13 cellular contexts compared by ENCODE assay signal in the genomic region with DNA sequence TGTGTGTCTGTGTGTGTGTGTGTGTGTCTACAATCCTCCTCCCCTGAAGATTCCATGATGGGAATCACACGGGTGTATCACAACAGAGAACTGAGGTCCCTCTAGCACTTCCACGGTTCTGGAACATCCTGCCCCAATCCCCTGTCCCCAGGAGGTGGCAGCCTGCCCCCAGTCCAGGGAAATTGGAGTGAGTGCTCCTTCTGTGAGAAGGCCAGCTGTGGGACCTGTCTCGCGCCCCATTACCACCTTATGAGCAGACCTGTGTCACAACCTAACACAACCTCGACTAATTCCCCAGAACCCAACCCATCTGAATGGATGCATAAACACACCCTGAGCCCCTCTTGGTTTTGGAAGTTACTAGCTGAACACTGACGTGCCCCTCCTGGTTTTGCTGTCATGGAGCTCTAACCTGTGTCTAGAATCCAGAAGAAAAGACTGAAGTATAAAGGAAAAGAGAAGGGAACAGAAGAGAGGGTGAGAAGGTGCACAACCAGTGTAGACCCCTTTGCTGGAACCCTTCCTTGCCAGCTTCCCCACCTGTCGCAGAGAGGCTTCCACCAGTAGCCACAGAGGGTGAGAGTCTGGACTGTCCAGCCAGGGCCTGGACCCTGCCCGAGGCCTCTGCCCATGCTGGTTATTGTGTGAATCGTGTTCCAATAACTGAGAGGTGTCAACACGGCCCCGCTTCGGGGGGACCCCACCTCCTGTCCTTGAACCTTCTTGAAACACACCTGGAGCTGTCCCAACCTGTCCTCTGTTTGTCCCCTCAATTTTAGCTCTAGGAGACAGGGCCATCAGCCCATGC. TPM values are rescaled to one million over a fixed set of nuclear protein-coding genes. Genes with fewer than 3 reads are reported as not detected.
DNase-seq lines count a peak whose midpoint lies in the region; ATAC-seq and TF ChIP-seq lines count a peak whose summit lies in the region.
"Had no signal": no experiment of that assay in that cellular context is flagged by ENCODE, and none has a peak within 500 bp of the region (broad histone marks: within the 10 kb centered on the region; RNA-seq: fewer than 3 reads in every experiment).

No MANE protein-coding gene starts in this region.

- H3K27ac ChIP-seq in right atrium auricular region = peak overlapping the region; percentile 73 to 76

- no peaks in the 10 kb centered on the region for H3K27me3 ChIP-seq in right atrium auricular region

- intact Hi-C loops in Right ventricle myocardium superior (cut with DNase I) = no loop called here
- intact Hi-C loops in cardiac septum (cut with DNase I) = loop anchor here (5.0 kb wide), 1 partner anchor 176 kb away; no protein-coding TSS in a partner anchor

- ATAC-seq in Right ventricle myocardium superior (ENCODE audit: poor library complexity) (peak; percentile 28), GM19395 (IDR thresholded peaks at IDR 0.05; ENCODE audit: unreplicated experiment) (no peak)

- DNase-seq in Right ventricle myocardium superior (no peak), cardiac septum (ENCODE audit: low spot score) (no peak), SK-MEL-5 (ENCODE audit: low read depth, low spot score) (peak; percentile 30), right atrium auricular region (ENCODE audit: low spot score) (peak; percentile 48), ureter (ENCODE audit: low spot score) (peak; percentile 36), NK-92 (lab: John Stamatoyannopoulos, UW; ENCODE audit: unreplicated experiment) (no peak)
- no peak for DNase-seq in activated CD4-positive, alpha-beta T cell treated with anti-CD3 and anti-CD28 coated beads, Interleukin-2, amount 50 U/mL, for 1 hour
- DNase-seq: activated naive CD8-positive, alpha-beta T cell treated with anti-CD3 and anti-CD28 coated beads, Interleukin-2, amount 10 ng/mL, durations not matched to agents 7 days and 5 days; KG1; T-helper 9 cell had no signal

- peak overlapping the region; percentile 12 to 42 for H3K4me3 ChIP-seq in right atrium auricular region

- H3K36me3 ChIP-seq in right atrium auricular region = no peaks in the 10 kb centered on the region

- no peaks in the 10 kb centered on the region for H3K9me3 ChIP-seq in right atrium auricular region

- in situ Hi-C loops in SK-MEL-5 (cut with HindIII; ENCODE audit: low pct_unique_long_range_greater_than_20kb, low sequenced_read_pairs) = no loop called here

- TF ChIP-seq CTCF in right atrium auricular region (IDR thresholded peaks at IDR 0.05) = peak in 1 of 2 donors; percentile 31

- no peaks in the 10 kb centered on the region for H3K4me1 ChIP-seq in right atrium auricular region

RNA-seq across cellular contexts. Expression of a gene that starts 3.4 kb away (rescaled TPM):
- total RNA-seq in Right ventricle myocardium superior (38.9 TPM), cardiac septum (25.2 TPM), right atrium auricular region (10 to 100 TPM in 1 of 2 donors, 1 to 10 TPM in 1; 5.3 to 23.5 TPM), ureter (26.0 TPM)
- total RNA-seq in SK-MEL-5 (2014; rRNA removed; shearing (Covaris generic)) = 0.16 and 0.48 TPM in 2 replicates
- 0.52 and 1.1 TPM in 2 replicates for polyA plus RNA-seq in SK-MEL-5 (2015; cell fraction: cytosol; rRNA removed)
- polyA plus RNA-seq in SK-MEL-5 (2015; cell fraction: nucleus; rRNA removed) = 20.5 and 24.0 TPM in 2 replicates
- total RNA-seq: activated naive CD8-positive, alpha-beta T cell treated with anti-CD3 and anti-CD28 coated beads, Interleukin-2, amount 10 ng/mL, durations not matched to agents 7 days and 5 days had no signal

RNA-seq across cellular contexts. Expression of a gene that starts 54.8 kb away (rescaled TPM):
- total RNA-seq in Right ventricle myocardium superior = not detected
- not detected for total RNA-seq in cardiac septum
- not detected in 2 replicates for total RNA-seq in SK-MEL-5 (2014; rRNA removed; shearing (Covaris generic))
- polyA plus RNA-seq in SK-MEL-5 (2015; cell fraction: cytosol; rRNA removed) = not detected in 2 replicates
- polyA plus RNA-seq in SK-MEL-5 (2015; cell fraction: nucleus; rRNA removed) = not detected in 2 replicates
- not detected for total RNA-seq in right atrium auricular region
- total RNA-seq in ureter = not detected
- total RNA-seq: activated naive CD8-positive, alpha-beta T cell treated with anti-CD3 and anti-CD28 coated beads, Interleukin-2, amount 10 ng/mL, durations not matched to agents 7 days and 5 days; frontal cortex had no signal
- polyA plus RNA-seq: neural cell had no signal

Comparison
In these comparisons a context has a peak if more than half of its experiments do, and no peak if none do; other contexts are left out.
1. DNase-seq: peak in SK-MEL-5 (single experiment), right atrium auricular region (single experiment) and ureter (single experiment); none in Right ventricle myocardium superior (single experiment), cardiac septum (single experiment), activated CD4-positive, alpha-beta T cell treated with anti-CD3 and anti-CD28 coated beads, Interleukin-2, amount 50 U/mL, for 1 hour (single experiment) and NK-92 (single experiment).